Comparison of ENCODE assay signal across 8 cellular contexts in the genomic region with DNA sequence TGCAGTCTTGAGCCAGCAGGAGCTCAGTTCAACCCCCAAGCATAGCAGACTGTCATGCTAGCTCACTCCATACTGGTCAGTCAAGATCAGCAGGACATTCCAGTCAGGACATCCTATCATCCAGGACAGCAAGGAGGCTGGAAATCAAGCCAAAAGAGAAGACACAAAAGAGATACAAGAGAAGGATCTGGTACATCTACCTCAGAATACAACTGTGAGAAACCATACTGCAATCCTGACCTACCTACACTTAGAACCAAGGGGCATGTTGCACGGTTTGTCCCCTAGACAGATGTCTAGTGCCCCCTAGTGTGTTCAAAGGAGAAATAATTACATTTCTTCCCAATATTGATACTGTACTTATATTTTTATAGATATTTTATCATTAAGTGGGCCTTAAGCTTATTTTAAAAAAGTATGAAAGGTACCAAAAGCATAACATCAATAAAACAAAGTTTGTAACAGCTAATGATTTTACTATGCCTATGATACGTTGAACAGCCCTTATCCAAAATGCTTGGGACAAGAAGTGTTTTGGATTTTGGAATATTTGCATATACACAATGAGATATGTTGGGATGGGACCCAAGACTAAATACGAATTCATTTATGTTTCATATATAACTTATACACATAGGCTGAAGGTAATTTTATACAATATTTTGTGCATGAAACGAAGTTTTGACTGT. TPM values are rescaled to one million over a fixed set of nuclear protein-coding genes. Genes with fewer than 3 reads are reported as not detected.
DNase-seq lines count a peak whose midpoint lies in the region; ATAC-seq and TF ChIP-seq lines count a peak whose summit lies in the region.

No MANE protein-coding gene starts in this region.

- peaks cover 10 to 32% of the 10 kb centered on the region in 2 experiments for H3K36me3 ChIP-seq in SK-N-SH (replicated peaks in 1 of 2; ENCODE audit: control insufficient read depth in 1 of 2, insufficient read depth in 2 of 2, low read length in 1 of 2)

- POLR2A ChIA-PET in SK-N-SH (lab: Yijun Ruan, JAX), result interaction anchor here (1.2 kb wide), 1 partner anchor 854 kb away, joined by 3 read pairs; no protein-coding TSS in a partner anchor

- DNase-seq in DMS 273 (lab: John Stamatoyannopoulos, UW; ENCODE audit: unreplicated experiment) (peak; percentile 46), DMS 273 treated with DMSO at 0.1 percent for 48 hours (lab: John Stamatoyannopoulos, UW) (no peak), SK-N-SH (peak; percentile 38), fibroblast of the aortic adventitia (ENCODE audit: low read depth) (peak; percentile 46), retinal pigment epithelial cell (ENCODE audit: low read depth) (no peak), pons (ENCODE audit: low spot score) (no peak), ecto neural progenitor cell (ENCODE audit: low spot score) (no peak)

- H3K9me2 ChIP-seq in SK-N-SH, result no peaks in the 10 kb centered on the region

- H3K27ac ChIP-seq in SK-N-SH (ENCODE audit: low read depth in 2 of 2, low read length in 1 of 2), result no peak overlapping the region

- ATAC-seq in HG03378 (IDR thresholded peaks at IDR 0.05; ENCODE audit: unreplicated experiment), result peak; percentile 50

- TF ChIP-seq CTCF in SK-N-SH (IDR thresholded peaks at IDR 0.05) (peak; percentile 79), fibroblast of the aortic adventitia (IDR thresholded peaks at IDR 0.05; ENCODE audit: insufficient read depth, low read length) (peak; percentile 54), retinal pigment epithelial cell (conservative IDR thresholded peaks at IDR 0.05; ENCODE audit: low read depth, low read length) (peak; percentile 66)

- H4K20me1 ChIP-seq in SK-N-SH (ENCODE audit: insufficient read depth), result no peaks in the 10 kb centered on the region; the same call in 1 of the 2 replicates

- no peaks in the 10 kb centered on the region for H3K27me3 ChIP-seq in SK-N-SH (ENCODE audit: insufficient read depth)

- no peak for TF ChIP-seq EP300 in SK-N-SH (IDR thresholded peaks at IDR 0.05; ENCODE audit: borderline replicate concordance in 1 of 2, low read depth in 1 of 2, low read length in 1 of 2)

- peaks cover 7% of the 10 kb centered on the region for H3F3A ChIP-seq in SK-N-SH (replicated peaks; ENCODE audit: insufficient read depth)

- no peak overlapping the region for H2AFZ ChIP-seq in SK-N-SH (ENCODE audit: low read depth)

- H3K79me2 ChIP-seq in SK-N-SH (ENCODE audit: insufficient read depth), result no peaks in the 10 kb centered on the region

- peak; percentile 91 for TF ChIP-seq RAD21 in SK-N-SH (IDR thresholded peaks at IDR 0.05; ENCODE audit: low read length)

- H3K9me3 ChIP-seq in SK-N-SH, result no peaks in the 10 kb centered on the region

- WGBS in SK-N-SH (ENCODE audit: low lambda C conversion rate), result 54% methylated on average over 4 of the region's 4 CpGs

- no peak overlapping the region for H3K9ac ChIP-seq in SK-N-SH

- CTCF ChIA-PET in SK-N-SH (lab: Yijun Ruan, JAX), result interaction anchor here (0.6 to 15.9 kb wide), 55 partner anchors 11 to 966 kb away, joined by 3 to 425 read pairs (median 4); partner anchors contain the start of genes DRGX, ERCC6 and VSTM4

- no peak overlapping the region for H3K4me2 ChIP-seq in SK-N-SH

- no peaks in the 10 kb centered on the region; a peak in 1 of 4 replicates for H3K4me1 ChIP-seq in SK-N-SH (ENCODE audit: control insufficient read depth in 1 of 2, insufficient read depth in 2 of 2, low read depth in 1 of 2, low read length in 1 of 2)

- H3K4me3 ChIP-seq in SK-N-SH (ENCODE audit: low read depth in 2 of 2, low read length in 1 of 2) (no peak overlapping the region), fibroblast of the aortic adventitia (ENCODE audit: low read depth, low read length) (no peak overlapping the region), retinal pigment epithelial cell (ENCODE audit: low read length) (no peak overlapping the region)

TF ChIP-seq in SK-N-SH, 30 proteins besides CTCF, POLR2A, EP300 and RAD21:
- no peak for TF ChIP-seq TCF12 (IDR thresholded peaks at IDR 0.05)
- TF ChIP-seq RCOR1 (IDR thresholded peaks at IDR 0.05; ENCODE audit: low read length), result no peak
- TF ChIP-seq FOXJ3 (CRISPR knock-in tag; IDR thresholded peaks at IDR 0.05), result no peak
- no peak for TF ChIP-seq GABPA (IDR thresholded peaks at IDR 0.05; ENCODE audit: low read depth)
- peak; percentile 74 for TF ChIP-seq SMC3 (IDR thresholded peaks at IDR 0.05; ENCODE audit: low read depth, low read length)
- no peak for TF ChIP-seq EZH2phosphoT487 (IDR thresholded peaks at IDR 0.05; ENCODE audit: borderline replicate concordance, low read depth)

RNA-seq across cellular contexts. Expression of gene ERCC6, which starts 26.7 kb away (rescaled TPM):
- 4.5 and 6.2 TPM in 2 replicates for polyA plus RNA-seq in SK-N-SH (2012; rRNA removed)
- 5.3 and 5.4 TPM in 2 replicates for polyA plus RNA-seq in SK-N-SH (2012; cell fraction: cytosol; rRNA removed)
- 7.9 and 12.0 TPM in 2 replicates for polyA plus RNA-seq in SK-N-SH (2012; cell fraction: nucleus; rRNA removed)
- 51.1 and 79.7 TPM in 2 replicates for total RNA-seq in fibroblast of the aortic adventitia (ENCODE audit: low replicate concordance)

Comparison
In these comparisons a context has a peak if more than half of its experiments do, and no peak if none do; other contexts are left out.
1. DNase-seq: peak in DMS 273 (single experiment), SK-N-SH (single experiment) and fibroblast of the aortic adventitia (single experiment); none in DMS 273 treated with DMSO at 0.1 percent for 48 hours (single experiment), retinal pigment epithelial cell (single experiment), pons (single experiment) and ecto neural progenitor cell (single experiment).
2. Peak in every context shown above with its lines, with median percentiles within 50 percentile points of each other: CTCF ChIP-seq.